Comparison of ENCODE assay signal across 14 cellular contexts in genomic region chr22:42803454-42803853, GRCh38. TPM values are rescaled to one million over a fixed set of nuclear protein-coding genes. Genes with fewer than 3 reads are reported as not detected.
DNase-seq lines count a peak whose midpoint lies in the region; ATAC-seq and TF ChIP-seq lines count a peak whose summit lies in the region.
"Had no signal": no experiment of that assay in that cellular context is flagged by ENCODE, and none has a peak within 500 bp of the region (broad histone marks: within the 10 kb centered on the region; RNA-seq: fewer than 3 reads in every experiment).

No MANE protein-coding gene starts in this region.

- H3K9me3 Mint-ChIP-seq in endodermal cell, result no peaks in the 10 kb centered on the region
- H3K9me3 Mint-ChIP-seq: activated naive CD4-positive, alpha-beta T cell treated with anti-CD3 and anti-CD28 coated beads, Interleukin-2, amount 50 U/mL, for 24 hours; CD8-positive, alpha-beta T cell; naive B cell had no signal

- peak overlapping the region; percentile 75 for H3K27ac ChIP-seq in endodermal cell (ENCODE audit: low read depth, low read length)
- H3K27ac ChIP-seq in neutrophil, result peak overlapping the region; percentile 74
- H3K27ac ChIP-seq: cardiac muscle cell had no signal

- peaks cover 40% of the 10 kb centered on the region for H3K36me3 Mint-ChIP-seq in endodermal cell (ENCODE audit: low read depth)

- peak; percentile 24 for DNase-seq in COLO829 (ENCODE audit: low spot score)
- DNase-seq in NCI-H2081 treated with DMSO at 0.1 percent for 48 hours (lab: John Stamatoyannopoulos, UW), result peak; percentile 8
- DNase-seq in endodermal cell, result no peak
- DNase-seq in NCI-H526 (lab: John Stamatoyannopoulos, UW), result no peak
- DNase-seq in stimulated activated naive CD4-positive, alpha-beta T cell (lab: John Stamatoyannopoulos, UW), result no peak
- DNase-seq: CD8-positive, alpha-beta T cell; naive B cell; NCI-H774; SIG-M5 had no signal

- WGBS in endodermal cell (ENCODE audit: insufficient coverage in 1 of 2, insufficient read length in 1 of 2), 2 experiments, result 92 to 96% methylated on average over 4 to 7 of the region's 7 CpGs

- H3K4me1 ChIP-seq in endodermal cell (ENCODE audit: control insufficient read depth, insufficient read depth, low read length), result peaks cover 5% of the 10 kb centered on the region
- peaks cover 67 to 75% of the 10 kb centered on the region in 2 experiments for H3K4me1 ChIP-seq in neutrophil (ENCODE audit: control insufficient read depth in 1 of 2, insufficient read depth in 1 of 2, low read depth in 1 of 2, low read length in 1 of 2)

- H3K4me3 ChIP-seq in endodermal cell (ENCODE audit: low read length) (no peak overlapping the region), neutrophil (ENCODE audit: low read depth in 1 of 2, low read length in 1 of 2) (peak overlapping the region; percentile 19 to 20)
- H3K4me3 ChIP-seq: cardiac muscle cell had no signal

- no peaks in the 10 kb centered on the region for H3K27me3 Mint-ChIP-seq in endodermal cell (ENCODE audit: insufficient read depth)
- H3K27me3 Mint-ChIP-seq: activated naive CD4-positive, alpha-beta T cell treated with anti-CD3 and anti-CD28 coated beads, Interleukin-2, amount 50 U/mL, for 24 hours; naive B cell had no signal

- no peak for ATAC-seq in GM18909 (IDR thresholded peaks at IDR 0.05; ENCODE audit: poor library complexity, unreplicated experiment)
- ATAC-seq in GM19397 (IDR thresholded peaks at IDR 0.05; ENCODE audit: unreplicated experiment), result no peak
- ATAC-seq: CD8-positive, alpha-beta T cell had no signal

- H3K9me3 ChIP-seq in endodermal cell (ENCODE audit: control insufficient read depth, low read length) (no peaks in the 10 kb centered on the region), neutrophil (no peaks in the 10 kb centered on the region)

- H3K9ac ChIP-seq in endodermal cell (ENCODE audit: extremely low read depth, low read length, poor library complexity, severe bottlenecking), result no peak overlapping the region

- no peak overlapping the region for H3K4me3 Mint-ChIP-seq in endodermal cell
- H3K4me3 Mint-ChIP-seq: activated naive CD4-positive, alpha-beta T cell treated with anti-CD3 and anti-CD28 coated beads, Interleukin-2, amount 50 U/mL, for 24 hours; CD8-positive, alpha-beta T cell; naive B cell had no signal

- peaks cover 35% of the 10 kb centered on the region for H3K36me3 ChIP-seq in endodermal cell (ENCODE audit: control insufficient read depth, insufficient read depth, low read length)
- peaks cover 40% of the 10 kb centered on the region for H3K36me3 ChIP-seq in neutrophil

- H3K4me1 Mint-ChIP-seq in endodermal cell, result peaks cover 13% of the 10 kb centered on the region
- H3K4me1 Mint-ChIP-seq: activated naive CD4-positive, alpha-beta T cell treated with anti-CD3 and anti-CD28 coated beads, Interleukin-2, amount 50 U/mL, for 24 hours had no signal

- H3K27me3 ChIP-seq in endodermal cell (ENCODE audit: control insufficient read depth, insufficient read depth, low read length, poor library complexity, severe bottlenecking) (no peaks in the 10 kb centered on the region), neutrophil (no peaks in the 10 kb centered on the region)
- H3K27me3 ChIP-seq: cardiac muscle cell had no signal

- H3K27ac Mint-ChIP-seq in endodermal cell, result no peak overlapping the region
- H3K27ac Mint-ChIP-seq: activated naive CD4-positive, alpha-beta T cell treated with anti-CD3 and anti-CD28 coated beads, Interleukin-2, amount 50 U/mL, for 24 hours; CD8-positive, alpha-beta T cell; naive B cell had no signal

- no peak for TF ChIP-seq CTCF in endodermal cell (conservative IDR thresholded peaks at IDR 0.05)
- no peak for TF ChIP-seq CTCF in neutrophil (IDR thresholded peaks at IDR 0.05)

RNA-seq across cellular contexts. Expression of gene ARFGAP3, which starts 53.6 kb away (rescaled TPM):
- 10 to 100 TPM; 20.5 to 36.9 TPM for total RNA-seq in endodermal cell
- polyA plus RNA-seq in endodermal cell (2013, experiment 1 of 2), result 30.6 TPM
- 32.2 TPM for polyA plus RNA-seq in endodermal cell (2013, experiment 2 of 2)

Comparison
In these comparisons a context has a peak if more than half of its experiments do, and no peak if none do; other contexts are left out.
1. DNase-seq: peak in COLO829 (single experiment) and NCI-H2081 treated with DMSO at 0.1 percent for 48 hours (single experiment); none in endodermal cell (single experiment), NCI-H526 (0 of 2) and stimulated activated naive CD4-positive, alpha-beta T cell (0 of 6).